ENCODE assay signal across 8 cellular contexts in genomic region chr21:29299046-29299905, GRCh38. TPM values are rescaled to one million over a fixed set of nuclear protein-coding genes. Genes with fewer than 3 reads are reported as not detected.
DNase-seq lines count a peak whose midpoint lies in the region; TF ChIP-seq lines count a peak whose summit lies in the region.

No MANE protein-coding gene starts in this region.

- TF ChIP-seq POLR2A in lower leg skin (IDR thresholded peaks at IDR 0.05): no peak

- WGBS in lower leg skin, 2 donors: 1% methylated on average over 28 to 40 of the region's 75 CpGs

- H3K27me3 Mint-ChIP-seq in HFFc6 (ENCODE audit: insufficient read depth): no peaks in the 10 kb centered on the region; the same call in 1 of the 2 replicates
- no peaks in the 10 kb centered on the region for H3K27me3 Mint-ChIP-seq in dendritic cell treated with granulocyte-macrophage colony-stimulating factor and Interleukin-4, amounts not matched to agents 40 ng/mL and 50 ng/mL, for 4 days

- peaks cover 16% of the 10 kb centered on the region for H3K36me3 Mint-ChIP-seq in HFFc6 (ENCODE audit: low read depth)
- H3K36me3 Mint-ChIP-seq in dendritic cell treated with granulocyte-macrophage colony-stimulating factor and Interleukin-4, amounts not matched to agents 40 ng/mL and 50 ng/mL, for 4 days (ENCODE audit: low read depth): peaks cover 16% of the 10 kb centered on the region

- H3K9me3 Mint-ChIP-seq in HFFc6: no peaks in the 10 kb centered on the region
- H3K9me3 Mint-ChIP-seq in dendritic cell treated with granulocyte-macrophage colony-stimulating factor and Interleukin-4, amounts not matched to agents 40 ng/mL and 50 ng/mL, for 4 days: no peaks in the 10 kb centered on the region

- peaks cover 53% of the 10 kb centered on the region for H3K4me1 Mint-ChIP-seq in HFFc6 (ENCODE audit: low read depth)
- H3K4me1 Mint-ChIP-seq in dendritic cell treated with granulocyte-macrophage colony-stimulating factor and Interleukin-4, amounts not matched to agents 40 ng/mL and 50 ng/mL, for 4 days (ENCODE audit: low read depth): peaks cover 61% of the 10 kb centered on the region

- peak; percentile 16 for DNase-seq in GM04503 (ENCODE audit: low read depth)
- peak; percentile 34 for DNase-seq in HFFc6
- DNase-seq in NCI-H2107 treated with DMSO at 0.1 percent for 48 hours (lab: John Stamatoyannopoulos, UW; ENCODE audit: unreplicated experiment): peak; percentile 35
- DNase-seq in activated CD4-positive, alpha-beta T cell treated with anti-CD3 and anti-CD28 coated beads, Interleukin-2, amount 50 U/mL, for 24 hours (ENCODE audit: low read depth in 1 of 2, low spot score in 1 of 2): peak; percentile 54 to 59
- DNase-seq in lower leg skin (ENCODE audit: low spot score in 2 of 2): peak; percentile 50 to 94
- DNase-seq in stimulated activated CD4-positive, alpha-beta T cell treated with anti-CD3 and anti-CD28 coated beads, Interleukin-4, amount 100 ng/mL, for 24 hours: peak; percentile 78
- DNase-seq in GF-D8 (lab: John Stamatoyannopoulos, UW): no peak

- peak overlapping the region; percentile 92 for H3K4me3 Mint-ChIP-seq in HFFc6
- H3K4me3 Mint-ChIP-seq in dendritic cell treated with granulocyte-macrophage colony-stimulating factor and Interleukin-4, amounts not matched to agents 40 ng/mL and 50 ng/mL, for 4 days: peak overlapping the region; percentile 90

- peak overlapping the region; percentile 96 for H3K27ac Mint-ChIP-seq in HFFc6
- peak overlapping the region; percentile 97 for H3K27ac Mint-ChIP-seq in dendritic cell treated with granulocyte-macrophage colony-stimulating factor and Interleukin-4, amounts not matched to agents 40 ng/mL and 50 ng/mL, for 4 days

- H3K4me3 ChIP-seq in lower leg skin (ENCODE audit: low read depth, poor library complexity, severe bottlenecking): peak overlapping the region; percentile 81

- intact Hi-C loops in dendritic cell treated with granulocyte-macrophage colony-stimulating factor and Interleukin-4, amounts not matched to agents 40 ng/mL and 50 ng/mL, for 4 days (cut with micrococcal nuclease): loop anchor here (5.0 kb wide), 2 partner anchors 137 to 222 kb away; no protein-coding TSS in a partner anchor
- intact Hi-C loops in lower leg skin (cut with DNase I; ENCODE audit: low total_unique reads): loop anchor here (10.0 kb wide), 1 partner anchor 134 kb away; no protein-coding TSS in a partner anchor

- TF ChIP-seq CTCF in HFFc6 (IDR thresholded peaks at IDR 0.05) (no peak), lower leg skin (IDR thresholded peaks at IDR 0.05) (no peak)

RNA-seq across cellular contexts. Expression of gene BACH1, which starts 0.6 kb away (rescaled TPM):
- total RNA-seq in HFFc6 (2021; fragmentation: NEBNext Ultra II Directional; extraction: Animal tissue kit (Norgen Biotek cat#: 25700)): 10 to 100 TPM; 47.3 to 53.5 (median 53.1) TPM
- 10 to 100 TPM; 87.7 to 96.4 (median 91.0) TPM for total RNA-seq in lower leg skin
